Comparison of ENCODE assay signal across 24 cellular contexts in the genomic region with DNA sequence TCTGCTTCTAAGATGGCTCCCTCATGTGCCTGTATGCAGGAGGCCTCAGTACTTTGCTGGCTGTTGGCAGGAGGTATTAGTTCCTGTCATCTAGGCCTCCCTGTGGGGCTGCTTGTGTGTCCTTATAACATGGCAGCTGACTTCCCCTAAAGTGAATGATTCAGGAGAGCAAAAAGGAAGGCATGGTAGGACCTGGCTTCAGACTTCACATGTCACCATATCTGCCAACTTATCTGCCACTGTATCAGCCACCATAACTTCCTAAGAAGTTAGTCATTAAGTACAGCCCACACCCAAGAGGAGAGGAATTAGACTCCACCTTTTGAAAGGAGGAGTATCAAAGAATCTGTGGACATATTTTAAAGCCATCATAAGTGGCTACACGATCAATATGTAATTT.
"Had no signal": no experiment of that assay in that cellular context is flagged by ENCODE, and none has a peak within 500 bp of the region (broad histone marks: within the 10 kb centered on the region; RNA-seq: fewer than 3 reads in every experiment).

No MANE protein-coding gene starts in this region.

- H3K36me3 ChIP-seq: MG63 had no signal

- H3K4me3 Mint-ChIP-seq: IgD-negative memory B cell, T-cell had no signal

- H3K4me1 Mint-ChIP-seq: IgD-negative memory B cell, T-cell had no signal

- H3K36me3 Mint-ChIP-seq: IgD-negative memory B cell, T-cell had no signal

- DNase-seq: Kasumi-1, MG63, NCI-H1092, NCI-H1105 treated with DMSO at 0.1 percent for 48 hours, NCI-H1417 treated with DMSO at 0.1 percent for 48 hours, NCI-H146, NCI-H1694 treated with DMSO at 0.1 percent for 48 hours, NCI-H1930, NCI-H2081, NCI-H2107, NCI-H226, NCI-H446, NCI-H510A, NCI-H524 treated with DMSO at 0.1 percent for 48 hours, NCI-H69, NCI-H774, RPMI8226, SHP77, SK-N-SH, SW 1271, T-cell had no signal

- H3K27ac ChIP-seq: KMS-11 had no signal

- H3K9ac ChIP-seq: KMS-11, SK-N-SH had no signal

- H3K27me3 Mint-ChIP-seq: T-cell had no signal

- H3K9me3 ChIP-seq: MG63, SK-N-SH had no signal

- H3K4me3 ChIP-seq: K562, MG63 had no signal

- H3K4me2 ChIP-seq: KMS-11, SK-N-SH had no signal

- H3K27me3 ChIP-seq: MG63 had no signal

- H3K27ac Mint-ChIP-seq: IgD-negative memory B cell, T-cell had no signal

- ATAC-seq: K562, T-cell had no signal
